ENCODE assay signal across 27 cellular contexts in the genomic region with DNA sequence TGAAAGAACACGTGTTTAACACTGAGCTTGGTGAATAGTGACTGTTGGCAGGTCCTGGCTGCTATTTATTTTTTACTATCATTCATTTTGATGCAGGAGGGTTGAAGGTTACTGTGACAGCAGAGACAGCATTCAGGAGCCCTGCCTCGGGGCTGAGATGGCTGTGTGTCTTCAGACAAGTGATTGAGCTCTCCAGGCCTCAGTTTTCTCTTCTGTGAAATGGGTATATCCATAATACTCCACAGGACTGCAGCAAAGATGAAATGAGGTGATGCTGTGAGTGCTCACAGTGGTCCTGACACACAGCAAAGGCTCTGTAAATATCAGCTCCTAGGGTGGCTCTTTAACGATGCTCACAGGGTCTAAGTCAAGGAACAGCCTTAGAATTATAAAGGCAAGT.
A peak's percentile ranks its signal among the peaks of the same experiment; 100 is the strongest.
DNase-seq lines count a peak whose midpoint lies in the region; ATAC-seq, FAIRE-seq and TF ChIP-seq lines count a peak whose summit lies in the region.
"Had no signal": no experiment of that assay in that cellular context is flagged by ENCODE, and none has a peak within 500 bp of the region (broad histone marks: within the 10 kb centered on the region; RNA-seq: fewer than 3 reads in every experiment).

No MANE protein-coding gene starts in this region.

- H3K23me2 ChIP-seq in H1 (ENCODE audit: low read depth, low read length) = no peaks in the 10 kb centered on the region

- TF ChIP-seq RAD21 in K562 (CRISPR knock-in tag; conservative IDR thresholded peaks at IDR 0.05 in 1 of 2, IDR thresholded peaks at IDR 0.05 in 1 of 2) (no peak), H1 (IDR thresholded peaks at IDR 0.05 in 1 of 2, conservative IDR thresholded peaks at IDR 0.05 in 1 of 2; ENCODE audit: low read depth in 2 of 2, low read length in 2 of 2) (no peak)

- CTCF ChIA-PET in K562 (lab: Yijun Ruan, JAX; ENCODE audit: low intra/inter-chr PET ratio) = no interaction called here
- CTCF ChIA-PET in H1 (lab: Charles Lee; ENCODE audit: partially characterized antibody) = interaction anchor here (0.6 to 2.4 kb wide), 6 partner anchors 29 to 285 kb away, joined by 3 to 6 read pairs (median 4); no protein-coding TSS in a partner anchor
- CTCF ChIA-PET in mammary epithelial cell (lab: Charles Lee; ENCODE audit: low non-redundant PET) = no interaction called here

- H2BK20ac ChIP-seq in H1 (ENCODE audit: low read length) = no peak overlapping the region

- intact Hi-C loops in K562 (cut with micrococcal nuclease) = no loop called here
- intact Hi-C loops in mammary epithelial cell (cut with micrococcal nuclease) = no loop called here
- intact Hi-C loops in testis (cut with DNase I; ENCODE audit: low total_unique reads) = no loop called here

- H4K5ac ChIP-seq in H1 (ENCODE audit: insufficient read length, low read depth, low read length) = no peak overlapping the region

- TF ChIP-seq POLR2A in K562 (conservative IDR thresholded peaks at IDR 0.05) (no peak), H1 (IDR thresholded peaks at IDR 0.05; ENCODE audit: control extremely low read depth in 1 of 2, low read depth in 2 of 2, low read length in 2 of 2) (no peak), testis (IDR thresholded peaks at IDR 0.05) (no peak)

- no peaks in the 10 kb centered on the region for H4K20me1 ChIP-seq in K562 (replicated peaks; ENCODE audit: control insufficient read depth, insufficient read depth, low read length)
- no peaks in the 10 kb centered on the region for H4K20me1 ChIP-seq in H1 (replicated peaks in 1 of 2; ENCODE audit: control insufficient read depth in 1 of 2, insufficient read depth in 2 of 2, low read length in 2 of 2)
- H4K20me1 ChIP-seq in mammary epithelial cell (ENCODE audit: insufficient read depth, low read length) = no peaks in the 10 kb centered on the region
- H4K20me1 ChIP-seq: BLaER1 had no signal

- no peak overlapping the region for H2BK15ac ChIP-seq in H1 (ENCODE audit: low read length)

- H3K4me3 Mint-ChIP-seq in neural crest cell = no peak overlapping the region
- H3K4me3 Mint-ChIP-seq: CD14-positive monocyte; CD4-positive, alpha-beta memory T cell; CD4-positive, CD25-positive, alpha-beta regulatory T cell; CD8-positive, alpha-beta memory T cell had no signal

- no peaks in the 10 kb centered on the region for H3K79me1 ChIP-seq in H1 (ENCODE audit: low read depth, low read length)

- H2BK12ac ChIP-seq in H1 (ENCODE audit: low read depth, low read length) = no peak overlapping the region

- H3K9me1 ChIP-seq in K562 (ENCODE audit: control insufficient read depth, insufficient read depth, low read length) = no peaks in the 10 kb centered on the region

- dilution Hi-C loops in mammary epithelial cell (cut with HindIII; ENCODE audit: low sequenced_read_pairs) = no loop called here

- H3K79me2 ChIP-seq in K562 (ENCODE audit: control insufficient read depth, insufficient read depth, low read length) (no peaks in the 10 kb centered on the region), H1 (ENCODE audit: control insufficient read depth in 1 of 2, insufficient read depth in 2 of 2, low read length in 2 of 2) (no peaks in the 10 kb centered on the region), mammary epithelial cell (ENCODE audit: insufficient read depth, low read length) (no peaks in the 10 kb centered on the region)

- FAIRE-seq in K562 (lab: Jason Lieb, UNC) (no peak), H1 (lab: Jason Lieb, UNC) (no peak)
- FAIRE-seq: A204.1, GM12878, GM12892, GM18507 had no signal

- H3K14ac ChIP-seq in H1 (ENCODE audit: insufficient read length) = no peak overlapping the region

- H3K27me3 ChIP-seq in K562 (ENCODE audit: control insufficient read depth in 2 of 2, insufficient read depth in 2 of 2, low read length in 2 of 2) (no peaks in the 10 kb centered on the region), H1 (replicated peaks in 1 of 4; ENCODE audit: control insufficient read depth in 3 of 4, extremely low read depth in 1 of 4, insufficient read depth in 3 of 4, low read length in 3 of 4) (no peaks in the 10 kb centered on the region), mammary epithelial cell (ENCODE audit: insufficient read depth, low read length) (no peaks in the 10 kb centered on the region), testis (no peaks in the 10 kb centered on the region)
- H3K27me3 ChIP-seq: BE2C, BLaER1 had no signal

- peaks cover 3% of the 10 kb centered on the region for H3K9me3 Mint-ChIP-seq in neural crest cell

- H2AK5ac ChIP-seq in H1 (ENCODE audit: low read depth, low read length) = no peak overlapping the region

- H2BK120ac ChIP-seq in H1 (replicated peaks; ENCODE audit: low read depth, low read length) = no peak overlapping the region

- in situ Hi-C loops in K562 (cut with MboI) (no loop called here), mammary epithelial cell (cut with MboI; ENCODE audit: low sequenced_read_pairs in 2 of 2) (no loop called here)

- H4K8ac ChIP-seq in H1 (ENCODE audit: extremely low read depth, insufficient read depth, low read length) = no peak overlapping the region

- no peak for DNase-seq in K562 (ENCODE audit: extremely low read depth in 1 of 4, low spot score in 3 of 4)
- no peak for DNase-seq in H1 (ENCODE audit: low read depth in 1 of 2, low spot score in 2 of 2)
- DNase-seq in neural crest cell (ENCODE audit: low read depth, low spot score) = no peak
- DNase-seq in mammary epithelial cell = no peak
- DNase-seq in testis = no peak
- DNase-seq: 8988T; ACHN; BE2C; C1 segment of cervical spinal cord; CD4-positive, alpha-beta memory T cell; CD4-positive, CD25-positive, alpha-beta regulatory T cell; CD8-positive, alpha-beta memory T cell; COR-L47; DMS 273 treated with DMSO at 0.1 percent for 48 hours; DMS153; DMS53; DMS79; DND-41; EL; GDM1 had no signal

- no peak overlapping the region for H3K4ac ChIP-seq in H1 (replicated peaks; ENCODE audit: insufficient read length, low read depth, low read length)

- peak overlapping the region; percentile 22 for H3K27ac Mint-ChIP-seq in neural crest cell (ENCODE audit: unreplicated experiment)
- H3K27ac Mint-ChIP-seq: CD14-positive monocyte; CD4-positive, alpha-beta memory T cell; CD4-positive, CD25-positive, alpha-beta regulatory T cell; CD8-positive, alpha-beta memory T cell had no signal

- no peak overlapping the region for H2BK5ac ChIP-seq in H1 (ENCODE audit: low read depth, low read length)

- no peak for TF ChIP-seq CTCF in K562 (IDR thresholded peaks at IDR 0.05 in 2 of 3, conservative IDR thresholded peaks at IDR 0.05 in 1 of 3; ENCODE audit: insufficient read depth in 2 of 3, low read depth in 1 of 3, low read length in 3 of 3)
- TF ChIP-seq CTCF in H1 (IDR thresholded peaks at IDR 0.05; ENCODE audit: control extremely low read depth in 1 of 3, insufficient read depth in 1 of 3, low read depth in 1 of 3, low read length in 3 of 3) = no peak
- no peak for TF ChIP-seq CTCF in neural crest cell (conservative IDR thresholded peaks at IDR 0.05)
- TF ChIP-seq CTCF in mammary epithelial cell (conservative IDR thresholded peaks at IDR 0.05 in 1 of 2, IDR thresholded peaks at IDR 0.05 in 1 of 2; ENCODE audit: extremely low read depth in 1 of 2, insufficient read depth in 1 of 2, low read depth in 1 of 2, low read length in 2 of 2) = no peak
- TF ChIP-seq CTCF in testis (IDR thresholded peaks at IDR 0.05) = no peak

- H3K4me3 ChIP-seq in K562 (no peak overlapping the region), H1 (ENCODE audit: extremely low read depth in 1 of 4, insufficient read depth in 2 of 4, low read depth in 3 of 4, low read length in 4 of 4) (no peak overlapping the region), mammary epithelial cell (replicated peaks in 1 of 3; ENCODE audit: insufficient read depth in 1 of 3, low read depth in 2 of 3, low read length in 3 of 3) (no peak overlapping the region), testis (no peak overlapping the region)
- H3K4me3 ChIP-seq: BLaER1, GM12878 had no signal

- H3K18ac ChIP-seq in H1 (ENCODE audit: extremely low read depth, low read length) = no peak overlapping the region

- 0% methylated on average over 3 of the region's 3 CpGs for WGBS in K562 (ENCODE audit: insufficient coverage, low coverage, missing lambda C conversion rate)
- WGBS in H1 (ENCODE audit: extremely low coverage in 1 of 2, insufficient coverage in 1 of 2, insufficient read length in 1 of 2, insufficient replicate concordance in 2 of 2, low coverage in 1 of 2, low lambda C conversion rate in 2 of 2, missing lambda C conversion rate in 1 of 2), 2 experiments = 87% methylated on average over 3 of the region's 3 CpGs; no CpG with 5 or more reads in 1 of the 2 experiments
- WGBS in mammary epithelial cell (ENCODE audit: low coverage, missing lambda C conversion rate) = 44% methylated on average over 3 of the region's 3 CpGs
- WGBS in testis, 2 donors = 83 to 87% methylated on average over 3 of the region's 3 CpGs

- no peak overlapping the region for H3K23ac ChIP-seq in H1 (ENCODE audit: insufficient read length)

- H3K4me1 Mint-ChIP-seq in neural crest cell = peaks cover 5% of the 10 kb centered on the region
- H3K4me1 Mint-ChIP-seq: CD14-positive monocyte; CD4-positive, alpha-beta memory T cell; CD4-positive, CD25-positive, alpha-beta regulatory T cell; CD8-positive, alpha-beta memory T cell had no signal

- no peak overlapping the region for H4K91ac ChIP-seq in H1 (replicated peaks; ENCODE audit: insufficient read length, low read length)

- TF ChIP-seq EP300 in K562 (IDR thresholded peaks at IDR 0.05; ENCODE audit: low read length) (no peak), H1 (IDR thresholded peaks at IDR 0.05; ENCODE audit: borderline replicate concordance in 1 of 2, low read depth in 2 of 2, low read length in 2 of 2) (no peak)

- BruUV-seq in K562 (replicated peaks; lab: Mats Ljungman, UMichigan) (no TSS peak), mammary epithelial cell (replicated peaks; lab: Mats Ljungman, UMichigan) (no TSS peak)

- H2AFZ ChIP-seq in K562 (ENCODE audit: low read depth, low read length) = no peak overlapping the region
- no peak overlapping the region for H2AFZ ChIP-seq in H1 (ENCODE audit: low read length)
- H2AFZ ChIP-seq in mammary epithelial cell (ENCODE audit: low read depth, low read length) = no peak overlapping the region

- H3K56ac ChIP-seq in H1 (replicated peaks; ENCODE audit: insufficient read length, low read depth, low read length) = no peak overlapping the region

- H3K36me3 ChIP-seq in K562 (ENCODE audit: control insufficient read depth, insufficient read depth, low read length) = no peaks in the 10 kb centered on the region
- H3K36me3 ChIP-seq in H1 (ENCODE audit: control insufficient read depth in 2 of 4, insufficient read depth in 4 of 4, low read length in 3 of 4) = no peaks in the 10 kb centered on the region
- no peaks in the 10 kb centered on the region for H3K36me3 ChIP-seq in mammary epithelial cell (ENCODE audit: insufficient read depth, low read length)
- no peaks in the 10 kb centered on the region for H3K36me3 ChIP-seq in testis (ENCODE audit: low read depth, missing control alignments)
- H3K36me3 ChIP-seq: BE2C, BLaER1 had no signal

- H3K4me2 ChIP-seq in K562 (ENCODE audit: insufficient read depth, low read length) = no peak overlapping the region
- no peak overlapping the region for H3K4me2 ChIP-seq in H1 (ENCODE audit: insufficient read depth in 1 of 2, low read depth in 2 of 2, low read length in 2 of 2)
- H3K4me2 ChIP-seq in mammary epithelial cell (ENCODE audit: insufficient read depth, low read depth, low read length) = no peak overlapping the region
- H3K4me2 ChIP-seq: BLaER1 had no signal

- H3K27me3 Mint-ChIP-seq in neural crest cell (ENCODE audit: low read depth) = no peaks in the 10 kb centered on the region
- H3K27me3 Mint-ChIP-seq: CD4-positive, alpha-beta memory T cell; CD4-positive, CD25-positive, alpha-beta regulatory T cell had no signal

- H3K9ac ChIP-seq in K562 (ENCODE audit: insufficient read depth in 1 of 2, low read depth in 2 of 2, low read length in 2 of 2) = no peak overlapping the region
- no peak overlapping the region for H3K9ac ChIP-seq in H1 (replicated peaks in 1 of 4; ENCODE audit: extremely low read depth in 1 of 4, low read depth in 3 of 4, low read length in 3 of 4)
- H3K9ac ChIP-seq in mammary epithelial cell (ENCODE audit: insufficient read depth, low read length) = no peak overlapping the region
- H3K9ac ChIP-seq: BLaER1 had no signal

- POLR2A ChIA-PET in K562 (lab: Yijun Ruan, JAX) (no interaction called here), H1 (lab: Charles Lee; ENCODE audit: partially characterized antibody) (no interaction called here)

- no peaks in the 10 kb centered on the region for H3K36me3 Mint-ChIP-seq in neural crest cell (ENCODE audit: low read depth)
- H3K36me3 Mint-ChIP-seq: CD14-positive monocyte; CD4-positive, CD25-positive, alpha-beta regulatory T cell; CD8-positive, alpha-beta memory T cell had no signal

- H3K4me1 ChIP-seq in K562 (replicated peaks in 1 of 2; ENCODE audit: control insufficient read depth in 2 of 2, insufficient read depth in 2 of 2, low read length in 2 of 2) (no peaks in the 10 kb centered on the region), H1 (replicated peaks in 1 of 4; ENCODE audit: control insufficient read depth in 3 of 4, insufficient read depth in 4 of 4, low read length in 3 of 4) (peaks cover 0 to 11% (median 5%) of the 10 kb centered on the region in 4 experiments; a peak in 6 of 7 replicates), mammary epithelial cell (ENCODE audit: insufficient read depth, low read length) (no peaks in the 10 kb centered on the region), testis (no peaks in the 10 kb centered on the region)
- H3K4me1 ChIP-seq: BE2C, BLaER1 had no signal

- ATAC-seq in K562 (no peak), GM21825 (IDR thresholded peaks at IDR 0.05; ENCODE audit: unreplicated experiment) (no peak)
- ATAC-seq: GM12878 had no signal

- no peaks in the 10 kb centered on the region for H3K9me3 ChIP-seq in K562 (replicated peaks; ENCODE audit: control insufficient read depth, insufficient read depth, low read depth, low read length)
- peaks cover 4 to 8% of the 10 kb centered on the region in 2 experiments; a peak in 3 of 4 replicates for H3K9me3 ChIP-seq in H1 (ENCODE audit: insufficient read depth in 2 of 2, low read depth in 1 of 2, low read length in 1 of 2)
- H3K9me3 ChIP-seq in mammary epithelial cell (replicated peaks; ENCODE audit: insufficient read depth, low read length) = no peaks in the 10 kb centered on the region
- H3K9me3 ChIP-seq in testis = no peaks in the 10 kb centered on the region
- H3K9me3 ChIP-seq: BE2C, BLaER1 had no signal

- H3K27ac ChIP-seq in K562 (ENCODE audit: extremely low read depth, low read depth, low read length) (no peak overlapping the region), H1 (ENCODE audit: low read depth, low read length) (no peak overlapping the region), mammary epithelial cell (ENCODE audit: insufficient read depth, low read depth, low read length) (no peak overlapping the region), testis (no peak overlapping the region)
- H3K27ac ChIP-seq: BLaER1 had no signal
